In the genomic region with DNA sequence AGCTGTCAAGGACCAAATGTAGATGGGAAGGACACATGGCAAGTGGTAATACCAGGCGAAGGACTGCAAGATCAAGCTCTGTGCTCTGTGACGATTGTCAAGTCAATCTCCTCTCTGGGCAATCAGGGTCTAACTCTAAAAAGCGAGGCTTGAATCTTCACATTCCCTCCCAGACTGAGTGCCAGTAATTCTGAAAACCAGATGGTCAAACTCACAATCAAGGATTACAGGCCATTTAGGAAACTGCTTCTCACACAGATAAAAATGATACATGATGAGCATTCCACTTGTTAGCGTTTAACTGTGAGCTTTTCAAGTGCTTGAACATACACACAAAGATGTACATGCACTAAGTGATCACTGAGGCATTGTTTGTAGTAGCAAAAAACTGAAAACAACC, we compare ENCODE assay signal across 36 cellular contexts.
"Had no signal": no experiment of that assay in that cellular context is flagged by ENCODE, and none has a peak within 500 bp of the region (broad histone marks: within the 10 kb centered on the region; RNA-seq: fewer than 3 reads in every experiment).

No MANE protein-coding gene starts in this region.

- H3K9me3 ChIP-seq: ascending aorta, colonic mucosa had no signal

- H3K4me1 ChIP-seq: ascending aorta, colonic mucosa had no signal

- H3K4me3 Mint-ChIP-seq: activated B cell treated with CpG ODN at 0.5 μM for 24 hours; activated CD4-positive, alpha-beta memory T cell treated with anti-CD3 and anti-CD28 coated beads, Interleukin-2, amount 10 ng/mL, durations not matched to agents 7 days and 5 days; activated CD4-positive, alpha-beta T cell treated with anti-CD3 and anti-CD28 coated beads, Interleukin-2, amount 10 ng/mL, durations not matched to agents 7 days and 5 days; activated CD8-positive, alpha-beta memory T cell treated with anti-CD3 and anti-CD28 coated beads, Interleukin-2, amount 10 ng/mL, durations not matched to agents 7 days and 5 days; activated CD8-positive, alpha-beta T cell treated with anti-CD3 and anti-CD28 coated beads, Interleukin-2, amount 10 ng/mL, durations not matched to agents 7 days and 5 days; activated naive CD4-positive, alpha-beta T cell treated with anti-CD3 and anti-CD28 coated beads, Interleukin-2, amount 10 ng/mL, durations not matched to agents 7 days and 5 days; activated naive CD4-positive, alpha-beta T cell treated with anti-CD3 and anti-CD28 coated beads, Interleukin-2, amount 50 U/mL, for 24 hours; activated naive CD8-positive, alpha-beta T cell; activated naive CD8-positive, alpha-beta T cell treated with anti-CD3 and anti-CD28 coated beads, Interleukin-2, amount 10 ng/mL, durations not matched to agents 7 days and 5 days; activated naive CD8-positive, alpha-beta T cell treated with anti-CD3 and anti-CD28 coated beads, Interleukin-2, amount 50 U/mL, for 24 hours; activated T-cell treated with anti-CD3 and anti-CD28 coated beads, Interleukin-2, amount 50 U/mL, for 24 hours; brain; central memory CD8-positive, alpha-beta T cell; T-helper 1 cell treated with Interleukin-12 subunit alpha and Interleukin-12 subunit beta and Interleukin-4 antibody, amounts not matched to agents 30 μg/mL and 1 μg/mL, for 36 hours; T-helper 2 cell treated with Interferon-gamma antibody and Interleukin-4, amounts not matched to agents 5 μg/mL and 100 μg/mL, for 36 hours had no signal

- FAIRE-seq: bronchial epithelial cell, TTC549 had no signal

- H3K36me3 ChIP-seq: ascending aorta, cardiac muscle cell, colonic mucosa had no signal

- H3K4me1 Mint-ChIP-seq: activated B cell treated with CpG ODN at 0.5 μM for 24 hours; activated CD4-positive, alpha-beta memory T cell treated with anti-CD3 and anti-CD28 coated beads, Interleukin-2, amount 10 ng/mL, durations not matched to agents 7 days and 5 days; activated CD4-positive, alpha-beta T cell treated with anti-CD3 and anti-CD28 coated beads, Interleukin-2, amount 10 ng/mL, durations not matched to agents 7 days and 5 days; activated CD8-positive, alpha-beta memory T cell treated with anti-CD3 and anti-CD28 coated beads, Interleukin-2, amount 10 ng/mL, durations not matched to agents 7 days and 5 days; activated naive CD4-positive, alpha-beta T cell treated with anti-CD3 and anti-CD28 coated beads, Interleukin-2, amount 10 ng/mL, durations not matched to agents 7 days and 5 days; activated naive CD4-positive, alpha-beta T cell treated with anti-CD3 and anti-CD28 coated beads, Interleukin-2, amount 50 U/mL, for 24 hours; activated naive CD8-positive, alpha-beta T cell treated with anti-CD3 and anti-CD28 coated beads, Interleukin-2, amount 10 ng/mL, durations not matched to agents 7 days and 5 days; activated naive CD8-positive, alpha-beta T cell treated with anti-CD3 and anti-CD28 coated beads, Interleukin-2, amount 50 U/mL, for 24 hours; brain; central memory CD8-positive, alpha-beta T cell had no signal

- H3K36me3 Mint-ChIP-seq: activated naive CD4-positive, alpha-beta T cell treated with anti-CD3 and anti-CD28 coated beads, Interleukin-2, amount 10 ng/mL, durations not matched to agents 7 days and 5 days; activated naive CD4-positive, alpha-beta T cell treated with anti-CD3 and anti-CD28 coated beads, Interleukin-2, amount 50 U/mL, for 24 hours; activated naive CD8-positive, alpha-beta T cell; activated naive CD8-positive, alpha-beta T cell treated with anti-CD3 and anti-CD28 coated beads, Interleukin-2, amount 10 ng/mL, durations not matched to agents 7 days and 5 days; brain had no signal

- H3K4me3 ChIP-seq: ascending aorta, cardiac muscle cell, colonic mucosa had no signal

- H3K27ac ChIP-seq: ascending aorta, cardiac muscle cell, colonic mucosa, VCaP had no signal

- H3K27me3 Mint-ChIP-seq: activated CD4-positive, alpha-beta memory T cell treated with anti-CD3 and anti-CD28 coated beads, Interleukin-2, amount 10 ng/mL, durations not matched to agents 7 days and 5 days; activated CD4-positive, alpha-beta T cell treated with anti-CD3 and anti-CD28 coated beads, Interleukin-2, amount 10 ng/mL, durations not matched to agents 7 days and 5 days; activated CD8-positive, alpha-beta memory T cell treated with anti-CD3 and anti-CD28 coated beads, Interleukin-2, amount 10 ng/mL, durations not matched to agents 7 days and 5 days; activated naive CD4-positive, alpha-beta T cell treated with anti-CD3 and anti-CD28 coated beads, Interleukin-2, amount 10 ng/mL, durations not matched to agents 7 days and 5 days; activated naive CD4-positive, alpha-beta T cell treated with anti-CD3 and anti-CD28 coated beads, Interleukin-2, amount 50 U/mL, for 24 hours; activated naive CD8-positive, alpha-beta T cell treated with anti-CD3 and anti-CD28 coated beads, Interleukin-2, amount 10 ng/mL, durations not matched to agents 7 days and 5 days; activated T-cell treated with anti-CD3 and anti-CD28 coated beads, Interleukin-2, amount 50 U/mL, for 24 hours; central memory CD8-positive, alpha-beta T cell had no signal

- H3K27ac Mint-ChIP-seq: activated B cell treated with CpG ODN at 0.5 μM for 24 hours; activated CD4-positive, alpha-beta memory T cell treated with anti-CD3 and anti-CD28 coated beads, Interleukin-2, amount 10 ng/mL, durations not matched to agents 7 days and 5 days; activated CD4-positive, alpha-beta T cell treated with anti-CD3 and anti-CD28 coated beads, Interleukin-2, amount 10 ng/mL, durations not matched to agents 7 days and 5 days; activated CD8-positive, alpha-beta memory T cell treated with anti-CD3 and anti-CD28 coated beads, Interleukin-2, amount 10 ng/mL, durations not matched to agents 7 days and 5 days; activated CD8-positive, alpha-beta T cell treated with anti-CD3 and anti-CD28 coated beads, Interleukin-2, amount 10 ng/mL, durations not matched to agents 7 days and 5 days; activated naive CD4-positive, alpha-beta T cell treated with anti-CD3 and anti-CD28 coated beads, Interleukin-2, amount 10 ng/mL, durations not matched to agents 7 days and 5 days; activated naive CD4-positive, alpha-beta T cell treated with anti-CD3 and anti-CD28 coated beads, Interleukin-2, amount 50 U/mL, for 24 hours; activated naive CD8-positive, alpha-beta T cell; activated naive CD8-positive, alpha-beta T cell treated with anti-CD3 and anti-CD28 coated beads, Interleukin-2, amount 10 ng/mL, durations not matched to agents 7 days and 5 days; activated naive CD8-positive, alpha-beta T cell treated with anti-CD3 and anti-CD28 coated beads, Interleukin-2, amount 50 U/mL, for 24 hours; activated T-cell treated with anti-CD3 and anti-CD28 coated beads, Interleukin-2, amount 50 U/mL, for 24 hours; activated T-helper 2 cell treated with anti-CD3 and anti-CD28 coated beads, Interferon-gamma antibody, Interleukin-2, Interleukin-4, amounts not matched to agents 10 μg/mL and 5 μg/mL and 100 μg/mL, durations not matched to agents 14 hours and 24 hours and 36 hours; brain; T-helper 1 cell treated with Interleukin-12 subunit alpha and Interleukin-12 subunit beta and Interleukin-4 antibody, amounts not matched to agents 30 μg/mL and 1 μg/mL, for 36 hours; T-helper 2 cell treated with Interferon-gamma antibody and Interleukin-4, amounts not matched to agents 5 μg/mL and 100 μg/mL, for 36 hours had no signal

- H3K27me3 ChIP-seq: ascending aorta, cardiac muscle cell, colonic mucosa had no signal

- DNase-seq: activated B cell treated with CpG ODN at 0.5 μM for 24 hours; activated CD4-positive, alpha-beta memory T cell treated with anti-CD3 and anti-CD28 coated beads, Interleukin-2, amount 10 ng/mL, durations not matched to agents 7 days and 5 days; activated CD4-positive, alpha-beta T cell treated with anti-CD3 and anti-CD28 coated beads for 4 hours; activated CD4-positive, alpha-beta T cell treated with anti-CD3 and anti-CD28 coated beads, Interleukin-2, amount 10 ng/mL, durations not matched to agents 7 days and 5 days; activated CD4-positive, alpha-beta T cell treated with anti-CD3 and anti-CD28 coated beads, Interleukin-2, amount 50 U/mL, for 48 hours; activated CD4-positive, CD25-positive, alpha-beta regulatory T cell treated with anti-CD3 and anti-CD28 coated beads, Interleukin-2, amount 50 U/mL, for 72 hours; activated CD8-positive, alpha-beta memory T cell treated with anti-CD3 and anti-CD28 coated beads for 24 hours; activated CD8-positive, alpha-beta memory T cell treated with anti-CD3 and anti-CD28 coated beads, Interleukin-2, amount 10 ng/mL, durations not matched to agents 7 days and 5 days; activated CD8-positive, alpha-beta memory T cell treated with anti-CD3 and anti-CD28 coated beads, Interleukin-2, amount 50 U/mL, for 48 hours; activated CD8-positive, alpha-beta T cell treated with anti-CD3 and anti-CD28 coated beads, Interleukin-2, amount 10 ng/mL, durations not matched to agents 7 days and 5 days; activated effector memory CD4-positive, alpha-beta T cell treated with Interleukin-2 at 50 U/mL for 16 hours; activated gamma-delta T cell; activated naive CD4-positive, alpha-beta T cell treated with anti-CD3 and anti-CD28 coated beads, Interleukin-2, amount 10 ng/mL, durations not matched to agents 7 days and 5 days; activated naive CD4-positive, alpha-beta T cell treated with Interleukin-2 at 50 U/mL for 16 hours; activated naive CD8-positive, alpha-beta T cell treated with anti-CD3 and anti-CD28 coated beads, Interleukin-2, amount 10 ng/mL, durations not matched to agents 7 days and 5 days; activated naive CD8-positive, alpha-beta T cell treated with anti-CD3 and anti-CD28 coated beads, Interleukin-2, amount 50 U/mL, for 24 hours; activated T-cell treated with anti-CD3 and anti-CD28 coated beads, Interleukin-2, amount 50 U/mL, for 24 hours; activated T-cell treated with anti-CD3 and anti-CD28 coated beads, Interleukin-2, amount 50 U/mL, for 48 hours; amygdala; anterior cingulate cortex; caudate nucleus; colonic mucosa; T-helper 2 cell; T-helper 9 cell had no signal
